Comparison of ENCODE assay signal across 13 cellular contexts in genomic region chrX:1564750-1565683, GRCh38. TPM values are rescaled to one million over a fixed set of nuclear protein-coding genes. Genes with fewer than 3 reads are reported as not detected.
A peak's percentile ranks its signal among the peaks of the same experiment; 100 is the strongest.
DNase-seq lines count a peak whose midpoint lies in the region; ATAC-seq and TF ChIP-seq lines count a peak whose summit lies in the region.
"Had no signal": no experiment of that assay in that cellular context is flagged by ENCODE, and none has a peak within 500 bp of the region (broad histone marks: within the 10 kb centered on the region; RNA-seq: fewer than 3 reads in every experiment).

No MANE protein-coding gene starts in this region.

- H3K9me2 ChIP-seq in OCI-LY7 (ENCODE audit: insufficient read depth, low read length) = no peaks in the 10 kb centered on the region

- intact Hi-C loops in OCI-LY7 (cut with micrococcal nuclease; ENCODE audit: unreplicated experiment) = no loop called here

- H3K4me2 ChIP-seq in OCI-LY7 (ENCODE audit: low read length) = peak overlapping the region; percentile 47
- H3K4me2 ChIP-seq: KMS-11 had no signal

- POLR2A ChIA-PET in OCI-LY7 (lab: Charles Lee) = no interaction called here

- no TSS peak for BruUV-seq in OCI-LY7 (replicated peaks; lab: Mats Ljungman, UMichigan)

- H3K27me3 Mint-ChIP-seq in osteocyte (ENCODE audit: unreplicated experiment) = peaks cover 12% of the 10 kb centered on the region
- H3K27me3 Mint-ChIP-seq in natural killer cell treated with Interleukin-12 subunit alpha and Interleukin-12 subunit beta and Interleukin-15 and Interleukin-18, amount 100 ng/mL, for 72 hours = peaks cover 0 to 3% of the 10 kb centered on the region in 2 donors

- no peaks in the 10 kb centered on the region for H3K4me1 Mint-ChIP-seq in osteocyte (ENCODE audit: unreplicated experiment)
- H3K4me1 Mint-ChIP-seq in natural killer cell treated with Interleukin-12 subunit alpha and Interleukin-12 subunit beta and Interleukin-15 and Interleukin-18, amount 100 ng/mL, for 72 hours (ENCODE audit: low read depth in 2 of 2) = peaks cover 7 to 16% of the 10 kb centered on the region in 2 donors
- H3K4me1 Mint-ChIP-seq: nephron progenitor cell had no signal

- H3K4me3 ChIP-seq in OCI-LY7 (ENCODE audit: low read depth, low read length, poor library complexity, severe bottlenecking) = peak overlapping the region; percentile 13
- H3K4me3 ChIP-seq: spleen had no signal

- CTCF ChIA-PET in OCI-LY7 (lab: Charles Lee; ENCODE audit: unreplicated experiment) = no interaction called here

- no peak for TF ChIP-seq CTCF in OCI-LY7 (conservative IDR thresholded peaks at IDR 0.05; ENCODE audit: low read length)
- TF ChIP-seq CTCF in osteocyte (IDR thresholded peaks at IDR 0.05) = no peak

- peaks cover 15% of the 10 kb centered on the region for H3K4me1 ChIP-seq in OCI-LY7 (ENCODE audit: insufficient read depth, low read length, poor library complexity, severe bottlenecking)

- no peaks in the 10 kb centered on the region for H3K36me3 ChIP-seq in OCI-LY7 (ENCODE audit: insufficient read depth, low read length)
- H3K36me3 ChIP-seq: spleen had no signal

- no peaks in the 10 kb centered on the region for H3K9me3 Mint-ChIP-seq in osteocyte (ENCODE audit: unreplicated experiment)
- no peaks in the 10 kb centered on the region for H3K9me3 Mint-ChIP-seq in natural killer cell treated with Interleukin-12 subunit alpha and Interleukin-12 subunit beta and Interleukin-15 and Interleukin-18, amount 100 ng/mL, for 72 hours
- H3K9me3 Mint-ChIP-seq: nephron progenitor cell; stimulated activated effector memory CD8-positive, alpha-beta T cell treated with anti-CD3 and anti-CD28 coated beads, Interleukin-12 subunit alpha, Interleukin-12 subunit beta, amount 100 ng/mL, for 72 hours had no signal

- H3K36me3 Mint-ChIP-seq in osteocyte (ENCODE audit: unreplicated experiment) = no peaks in the 10 kb centered on the region
- no peaks in the 10 kb centered on the region for H3K36me3 Mint-ChIP-seq in natural killer cell treated with Interleukin-12 subunit alpha and Interleukin-12 subunit beta and Interleukin-15 and Interleukin-18, amount 100 ng/mL, for 72 hours
- H3K36me3 Mint-ChIP-seq: stimulated activated effector memory CD8-positive, alpha-beta T cell treated with anti-CD3 and anti-CD28 coated beads, Interleukin-12 subunit alpha, Interleukin-12 subunit beta, amount 100 ng/mL, for 72 hours had no signal

- no peaks in the 10 kb centered on the region for H3K79me2 ChIP-seq in OCI-LY7 (ENCODE audit: insufficient read depth, low read depth, low read length)

- peak overlapping the region; percentile 61 for H2AFZ ChIP-seq in OCI-LY7 (ENCODE audit: low read length)

- no peak overlapping the region for H3K27ac Mint-ChIP-seq in osteocyte (ENCODE audit: unreplicated experiment)
- H3K27ac Mint-ChIP-seq in natural killer cell treated with Interleukin-12 subunit alpha and Interleukin-12 subunit beta and Interleukin-15 and Interleukin-18, amount 100 ng/mL, for 72 hours = no peak overlapping the region
- H3K27ac Mint-ChIP-seq: nephron progenitor cell; stimulated activated effector memory CD8-positive, alpha-beta T cell treated with anti-CD3 and anti-CD28 coated beads, Interleukin-12 subunit alpha, Interleukin-12 subunit beta, amount 100 ng/mL, for 72 hours had no signal

- no peaks in the 10 kb centered on the region for H4K20me1 ChIP-seq in OCI-LY7 (ENCODE audit: insufficient read depth, low read length)

- no peaks in the 10 kb centered on the region for H3K9me3 ChIP-seq in OCI-LY7 (ENCODE audit: low read length)
- H3K9me3 ChIP-seq: spleen had no signal

- no peak overlapping the region for H3K4me3 Mint-ChIP-seq in osteocyte (ENCODE audit: unreplicated experiment)
- H3K4me3 Mint-ChIP-seq in natural killer cell treated with Interleukin-12 subunit alpha and Interleukin-12 subunit beta and Interleukin-15 and Interleukin-18, amount 100 ng/mL, for 72 hours = no peak overlapping the region
- H3K4me3 Mint-ChIP-seq: nephron progenitor cell; stimulated activated effector memory CD8-positive, alpha-beta T cell treated with anti-CD3 and anti-CD28 coated beads, Interleukin-12 subunit alpha, Interleukin-12 subunit beta, amount 100 ng/mL, for 72 hours had no signal

- no peak overlapping the region for H3K27ac ChIP-seq in OCI-LY7 (ENCODE audit: low read depth, low read length, poor library complexity, severe bottlenecking)
- H3K27ac ChIP-seq: KMS-11, spleen had no signal

- ATAC-seq in GM18907 (IDR thresholded peaks at IDR 0.05; ENCODE audit: unreplicated experiment) = peak; percentile 58
- ATAC-seq in HG02981 (IDR thresholded peaks at IDR 0.05; ENCODE audit: unreplicated experiment) = peak; percentile 65
- ATAC-seq in natural killer cell treated with Interleukin-12 subunit alpha and Interleukin-12 subunit beta and Interleukin-15 and Interleukin-18, amount 100 ng/mL, for 72 hours = no peak
- ATAC-seq: stimulated activated effector memory CD8-positive, alpha-beta T cell treated with anti-CD3 and anti-CD28 coated beads, Interleukin-12 subunit alpha, Interleukin-12 subunit beta, amount 100 ng/mL, for 72 hours had no signal

- DNase-seq in OCI-LY7 (ENCODE audit: low spot score) (no peak), osteocyte (ENCODE audit: extremely low spot score, unreplicated experiment) (peak; percentile 38), activated gamma-delta T cell treated with Interleukin-2 at 50 U/mL for 16 hours (no peak), medulla oblongata (ENCODE audit: extremely low spot score) (no peak)
- DNase-seq in natural killer cell treated with Interleukin-12 subunit alpha and Interleukin-12 subunit beta and Interleukin-15 and Interleukin-18, amount 100 ng/mL, for 72 hours (ENCODE audit: low spot score) = no peak
- DNase-seq: NCI-H524, nephron progenitor cell, spleen had no signal

RNA-seq across cellular contexts. Expression of gene AKAP17A, which starts 26.4 kb away (rescaled TPM):
- total RNA-seq in OCI-LY7 (2014; rRNA removed; shearing (Covaris generic)) = 61.8 and 64.2 TPM in 2 replicates
- 60.6 and 64.9 TPM in 2 replicates for total RNA-seq in OCI-LY7 (2022)
- 43.6 and 48.7 TPM in 2 replicates for total RNA-seq in osteocyte
- 10 to 100 TPM; 74.3 to 98.4 TPM for total RNA-seq in natural killer cell treated with Interleukin-12 subunit alpha and Interleukin-12 subunit beta and Interleukin-15 and Interleukin-18, amount 100 ng/mL, for 72 hours

RNA-seq across cellular contexts. Expression of gene P2RY8, which starts 28.0 kb away (rescaled TPM):
- 88.3 and 110 TPM in 2 replicates for total RNA-seq in OCI-LY7 (2014; rRNA removed; shearing (Covaris generic))
- total RNA-seq in OCI-LY7 (2022) (122 and 149 TPM in 2 replicates), osteocyte (not detected in 2 replicates)
- 10 to 100 TPM; 19.5 to 59.1 TPM for total RNA-seq in natural killer cell treated with Interleukin-12 subunit alpha and Interleukin-12 subunit beta and Interleukin-15 and Interleukin-18, amount 100 ng/mL, for 72 hours

RNA-seq across cellular contexts. Expression of gene ASMT, which starts 49.8 kb away (rescaled TPM):
- 0.15 and 0.16 TPM in 2 replicates for total RNA-seq in OCI-LY7 (2014; rRNA removed; shearing (Covaris generic))
- total RNA-seq in OCI-LY7 (2022) = not detected in 2 replicates
- not detected in 2 replicates for total RNA-seq in osteocyte
- 1 to 10 TPM; 1.7 to 1.8 TPM for total RNA-seq in natural killer cell treated with Interleukin-12 subunit alpha and Interleukin-12 subunit beta and Interleukin-15 and Interleukin-18, amount 100 ng/mL, for 72 hours
- total RNA-seq: Daoy had no signal

Comparison
In these comparisons a context has a peak if more than half of its experiments do, and no peak if none do; other contexts are left out.
1. ATAC-seq: peak in GM18907 (single experiment) and HG02981 (single experiment); none in natural killer cell treated with Interleukin-12 subunit alpha and Interleukin-12 subunit beta and Interleukin-15 and Interleukin-18, amount 100 ng/mL, for 72 hours (0 of 2).
2. RNA of gene P2RY8, which starts 28.0 kb away (total RNA-seq): 88.3 to 149 TPM in OCI-LY7 and 19.5 to 59.1 TPM in natural killer cell treated with Interleukin-12 subunit alpha and Interleukin-12 subunit beta and Interleukin-15 and Interleukin-18, amount 100 ng/mL, for 72 hours; not detected in osteocyte; every median in the first group is over 10 times any median in the second.